In the genomic region with DNA sequence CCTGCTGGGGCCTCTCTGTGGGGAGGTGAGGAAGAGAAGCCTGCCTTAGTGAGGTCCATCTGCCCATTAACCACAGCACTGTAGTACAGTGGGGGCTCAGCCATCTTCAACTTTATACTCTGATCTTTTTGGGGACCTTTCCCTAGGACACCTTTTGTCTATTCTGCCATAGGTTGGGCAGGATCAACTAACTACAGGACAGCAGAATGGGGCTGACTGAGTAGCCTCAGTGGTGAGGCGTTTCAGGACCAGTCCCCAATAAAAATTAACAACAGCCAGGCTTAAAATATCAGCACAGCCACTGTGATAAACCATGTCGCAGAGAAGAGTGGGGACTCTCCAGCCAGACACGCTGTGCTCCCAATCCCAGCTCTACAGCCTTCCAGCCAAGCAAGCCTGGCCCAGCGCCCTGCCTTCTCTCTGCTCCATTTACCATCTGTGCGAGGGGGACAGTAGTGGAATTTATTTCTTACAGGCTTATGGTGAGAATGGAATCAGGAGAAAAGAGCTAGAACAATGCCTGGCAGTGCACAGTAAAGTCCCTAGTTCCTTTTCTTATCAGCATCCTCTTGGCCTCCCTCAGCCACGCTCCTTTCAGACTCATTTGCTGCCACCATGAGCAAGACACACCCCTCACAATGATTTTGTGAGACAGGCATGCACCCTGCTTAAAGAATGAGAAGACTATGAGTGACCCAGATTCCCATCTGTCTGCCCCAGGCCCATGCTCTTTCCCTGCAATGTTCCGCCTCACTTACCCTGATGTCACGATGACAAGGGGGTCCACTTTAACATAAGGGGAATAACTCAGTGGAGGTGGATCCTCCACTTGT, we compare ENCODE assay signal across 1 cellular context.
TF ChIP-seq lines count a peak whose summit lies in the region.

No MANE protein-coding gene starts in this region.

TF ChIP-seq in HepG2, 621 proteins besides CTCF, POLR2A, EP300 and RAD21 (continued from another document and continues in another):
- TF ChIP-seq, protein P1, sequence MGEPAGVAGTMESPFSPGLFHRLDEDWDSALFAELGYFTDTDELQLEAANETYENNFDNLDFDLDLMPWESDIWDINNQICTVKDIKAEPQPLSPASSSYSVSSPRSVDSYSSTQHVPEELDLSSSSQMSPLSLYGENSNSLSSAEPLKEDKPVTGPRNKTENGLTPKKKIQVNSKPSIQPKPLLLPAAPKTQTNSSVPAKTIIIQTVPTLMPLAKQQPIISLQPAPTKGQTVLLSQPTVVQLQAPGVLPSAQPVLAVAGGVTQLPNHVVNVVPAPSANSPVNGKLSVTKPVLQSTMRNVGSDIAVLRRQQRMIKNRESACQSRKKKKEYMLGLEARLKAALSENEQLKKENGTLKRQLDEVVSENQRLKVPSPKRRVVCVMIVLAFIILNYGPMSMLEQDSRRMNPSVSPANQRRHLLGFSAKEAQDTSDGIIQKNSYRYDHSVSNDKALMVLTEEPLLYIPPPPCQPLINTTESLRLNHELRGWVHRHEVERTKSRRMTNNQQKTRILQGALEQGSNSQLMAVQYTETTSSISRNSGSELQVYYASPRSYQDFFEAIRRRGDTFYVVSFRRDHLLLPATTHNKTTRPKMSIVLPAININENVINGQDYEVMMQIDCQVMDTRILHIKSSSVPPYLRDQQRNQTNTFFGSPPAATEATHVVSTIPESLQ (CRISPR knock-in tag; conservative IDR thresholded peaks at IDR 0.05), result no peak
- TF ChIP-seq SMARCC2 (IDR thresholded peaks at IDR 0.05) (no peak), ZNF136 (CRISPR knock-in tag; IDR thresholded peaks at IDR 0.05; ENCODE audit: low read depth) (0 out of 2 replicates have a peak, but pooled peaks have one; percentile 65), MIER2 (CRISPR knock-in tag; IDR thresholded peaks at IDR 0.05) (no peak), ZNF230 (CRISPR knock-in tag; IDR thresholded peaks at IDR 0.05) (peak; percentile 62; the same call in 1 of the 2 replicates), MBNL3 (CRISPR knock-in tag; conservative IDR thresholded peaks at IDR 0.05) (no peak), MEF2D (CRISPR knock-in tag; IDR thresholded peaks at IDR 0.05) (no peak), ZNF274 (CRISPR knock-in tag; IDR thresholded peaks at IDR 0.05) (peak; percentile 64; the same call in 1 of the 2 replicates), ZNF251 (CRISPR knock-in tag; IDR thresholded peaks at IDR 0.05) (no peak), SAP130 (CRISPR knock-in tag; IDR thresholded peaks at IDR 0.05; ENCODE audit: low read depth) (no peak), ZNF329 (CRISPR knock-in tag; IDR thresholded peaks at IDR 0.05; ENCODE audit: low read depth) (0 out of 2 replicates have a peak, but pooled peaks have one; percentile 23)
- TF ChIP-seq, protein P2, sequence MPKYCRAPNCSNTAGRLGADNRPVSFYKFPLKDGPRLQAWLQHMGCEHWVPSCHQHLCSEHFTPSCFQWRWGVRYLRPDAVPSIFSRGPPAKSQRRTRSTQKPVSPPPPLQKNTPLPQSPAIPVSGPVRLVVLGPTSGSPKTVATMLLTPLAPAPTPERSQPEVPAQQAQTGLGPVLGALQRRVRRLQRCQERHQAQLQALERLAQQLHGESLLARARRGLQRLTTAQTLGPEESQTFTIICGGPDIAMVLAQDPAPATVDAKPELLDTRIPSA (CRISPR knock-in tag; IDR thresholded peaks at IDR 0.05; ENCODE audit: borderline replicate concordance), result no peak
- TF ChIP-seq, protein P3, sequence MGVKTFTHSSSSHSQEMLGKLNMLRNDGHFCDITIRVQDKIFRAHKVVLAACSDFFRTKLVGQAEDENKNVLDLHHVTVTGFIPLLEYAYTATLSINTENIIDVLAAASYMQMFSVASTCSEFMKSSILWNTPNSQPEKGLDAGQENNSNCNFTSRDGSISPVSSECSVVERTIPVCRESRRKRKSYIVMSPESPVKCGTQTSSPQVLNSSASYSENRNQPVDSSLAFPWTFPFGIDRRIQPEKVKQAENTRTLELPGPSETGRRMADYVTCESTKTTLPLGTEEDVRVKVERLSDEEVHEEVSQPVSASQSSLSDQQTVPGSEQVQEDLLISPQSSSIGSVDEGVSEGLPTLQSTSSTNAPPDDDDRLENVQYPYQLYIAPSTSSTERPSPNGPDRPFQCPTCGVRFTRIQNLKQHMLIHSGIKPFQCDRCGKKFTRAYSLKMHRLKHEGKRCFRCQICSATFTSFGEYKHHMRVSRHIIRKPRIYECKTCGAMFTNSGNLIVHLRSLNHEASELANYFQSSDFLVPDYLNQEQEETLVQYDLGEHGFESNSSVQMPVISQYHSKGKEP (CRISPR knock-in tag; IDR thresholded peaks at IDR 0.05), result no peak
- TF ChIP-seq, protein P4, sequence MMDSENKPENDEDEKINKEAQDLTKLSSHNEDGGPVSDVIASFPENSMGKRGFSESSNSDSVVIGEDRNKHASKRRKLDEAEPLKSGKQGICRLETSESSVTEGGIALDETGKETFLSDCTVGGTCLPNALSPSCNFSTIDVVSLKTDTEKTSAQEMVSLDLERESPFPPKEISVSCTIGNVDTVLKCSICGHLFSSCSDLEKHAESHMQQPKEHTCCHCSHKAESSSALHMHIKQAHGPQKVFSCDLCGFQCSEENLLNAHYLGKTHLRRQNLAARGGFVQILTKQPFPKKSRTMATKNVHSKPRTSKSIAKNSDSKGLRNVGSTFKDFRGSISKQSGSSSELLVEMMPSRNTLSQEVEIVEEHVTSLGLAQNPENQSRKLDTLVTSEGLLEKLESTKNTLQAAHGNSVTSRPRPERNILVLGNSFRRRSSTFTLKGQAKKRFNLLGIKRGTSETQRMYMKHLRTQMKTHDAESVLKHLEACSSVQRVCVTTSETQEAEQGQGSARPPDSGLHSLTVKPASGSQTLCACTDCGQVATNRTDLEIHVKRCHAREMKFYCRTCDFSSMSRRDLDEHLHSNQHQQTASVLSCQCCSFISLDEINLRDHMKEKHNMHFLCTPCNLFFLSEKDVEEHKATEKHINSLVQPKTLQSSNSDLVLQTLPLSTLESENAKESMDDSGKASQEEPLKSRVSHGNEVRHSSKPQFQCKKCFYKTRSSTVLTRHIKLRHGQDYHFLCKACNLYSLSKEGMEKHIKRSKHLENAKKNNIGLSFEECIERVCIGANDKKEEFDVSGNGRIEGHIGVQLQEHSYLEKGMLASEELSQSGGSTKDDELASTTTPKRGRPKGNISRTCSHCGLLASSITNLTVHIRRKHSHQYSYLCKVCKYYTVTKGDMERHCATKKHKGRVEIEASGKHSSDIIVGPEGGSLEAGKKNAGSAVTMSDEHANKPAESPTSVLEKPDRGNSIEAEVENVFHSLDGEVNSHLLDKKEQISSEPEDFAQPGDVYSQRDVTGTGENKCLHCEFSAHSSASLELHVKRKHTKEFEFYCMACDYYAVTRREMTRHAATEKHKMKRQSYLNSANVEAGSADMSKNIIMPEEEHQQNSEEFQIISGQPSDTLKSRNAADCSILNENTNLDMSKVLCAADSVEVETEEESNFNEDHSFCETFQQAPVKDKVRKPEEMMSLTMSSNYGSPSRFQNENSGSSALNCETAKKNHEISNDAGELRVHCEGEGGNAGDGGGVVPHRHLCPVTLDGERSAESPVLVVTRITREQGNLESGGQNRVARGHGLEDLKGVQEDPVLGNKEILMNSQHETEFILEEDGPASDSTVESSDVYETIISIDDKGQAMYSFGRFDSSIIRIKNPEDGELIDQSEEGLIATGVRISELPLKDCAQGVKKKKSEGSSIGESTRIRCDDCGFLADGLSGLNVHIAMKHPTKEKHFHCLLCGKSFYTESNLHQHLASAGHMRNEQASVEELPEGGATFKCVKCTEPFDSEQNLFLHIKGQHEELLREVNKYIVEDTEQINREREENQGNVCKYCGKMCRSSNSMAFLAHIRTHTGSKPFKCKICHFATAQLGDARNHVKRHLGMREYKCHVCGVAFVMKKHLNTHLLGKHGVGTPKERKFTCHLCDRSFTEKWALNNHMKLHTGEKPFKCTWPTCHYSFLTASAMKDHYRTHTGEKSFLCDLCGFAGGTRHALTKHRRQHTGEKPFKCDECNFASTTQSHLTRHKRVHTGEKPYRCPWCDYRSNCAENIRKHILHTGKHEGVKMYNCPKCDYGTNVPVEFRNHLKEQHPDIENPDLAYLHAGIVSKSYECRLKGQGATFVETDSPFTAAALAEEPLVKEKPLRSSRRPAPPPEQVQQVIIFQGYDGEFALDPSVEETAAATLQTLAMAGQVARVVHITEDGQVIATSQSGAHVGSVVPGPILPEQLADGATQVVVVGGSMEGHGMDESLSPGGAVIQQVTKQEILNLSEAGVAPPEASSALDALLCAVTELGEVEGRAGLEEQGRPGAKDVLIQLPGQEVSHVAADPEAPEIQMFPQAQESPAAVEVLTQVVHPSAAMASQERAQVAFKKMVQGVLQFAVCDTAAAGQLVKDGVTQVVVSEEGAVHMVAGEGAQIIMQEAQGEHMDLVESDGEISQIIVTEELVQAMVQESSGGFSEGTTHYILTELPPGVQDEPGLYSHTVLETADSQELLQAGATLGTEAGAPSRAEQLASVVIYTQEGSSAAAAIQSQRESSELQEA (CRISPR knock-in tag; IDR thresholded peaks at IDR 0.05; ENCODE audit: not compliant biosample characterization), result no peak
- TF ChIP-seq, protein P5, sequence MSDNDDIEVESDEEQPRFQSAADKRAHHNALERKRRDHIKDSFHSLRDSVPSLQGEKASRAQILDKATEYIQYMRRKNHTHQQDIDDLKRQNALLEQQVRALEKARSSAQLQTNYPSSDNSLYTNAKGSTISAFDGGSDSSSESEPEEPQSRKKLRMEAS (IDR thresholded peaks at IDR 0.05), result no peak
- TF ChIP-seq, protein P6, sequence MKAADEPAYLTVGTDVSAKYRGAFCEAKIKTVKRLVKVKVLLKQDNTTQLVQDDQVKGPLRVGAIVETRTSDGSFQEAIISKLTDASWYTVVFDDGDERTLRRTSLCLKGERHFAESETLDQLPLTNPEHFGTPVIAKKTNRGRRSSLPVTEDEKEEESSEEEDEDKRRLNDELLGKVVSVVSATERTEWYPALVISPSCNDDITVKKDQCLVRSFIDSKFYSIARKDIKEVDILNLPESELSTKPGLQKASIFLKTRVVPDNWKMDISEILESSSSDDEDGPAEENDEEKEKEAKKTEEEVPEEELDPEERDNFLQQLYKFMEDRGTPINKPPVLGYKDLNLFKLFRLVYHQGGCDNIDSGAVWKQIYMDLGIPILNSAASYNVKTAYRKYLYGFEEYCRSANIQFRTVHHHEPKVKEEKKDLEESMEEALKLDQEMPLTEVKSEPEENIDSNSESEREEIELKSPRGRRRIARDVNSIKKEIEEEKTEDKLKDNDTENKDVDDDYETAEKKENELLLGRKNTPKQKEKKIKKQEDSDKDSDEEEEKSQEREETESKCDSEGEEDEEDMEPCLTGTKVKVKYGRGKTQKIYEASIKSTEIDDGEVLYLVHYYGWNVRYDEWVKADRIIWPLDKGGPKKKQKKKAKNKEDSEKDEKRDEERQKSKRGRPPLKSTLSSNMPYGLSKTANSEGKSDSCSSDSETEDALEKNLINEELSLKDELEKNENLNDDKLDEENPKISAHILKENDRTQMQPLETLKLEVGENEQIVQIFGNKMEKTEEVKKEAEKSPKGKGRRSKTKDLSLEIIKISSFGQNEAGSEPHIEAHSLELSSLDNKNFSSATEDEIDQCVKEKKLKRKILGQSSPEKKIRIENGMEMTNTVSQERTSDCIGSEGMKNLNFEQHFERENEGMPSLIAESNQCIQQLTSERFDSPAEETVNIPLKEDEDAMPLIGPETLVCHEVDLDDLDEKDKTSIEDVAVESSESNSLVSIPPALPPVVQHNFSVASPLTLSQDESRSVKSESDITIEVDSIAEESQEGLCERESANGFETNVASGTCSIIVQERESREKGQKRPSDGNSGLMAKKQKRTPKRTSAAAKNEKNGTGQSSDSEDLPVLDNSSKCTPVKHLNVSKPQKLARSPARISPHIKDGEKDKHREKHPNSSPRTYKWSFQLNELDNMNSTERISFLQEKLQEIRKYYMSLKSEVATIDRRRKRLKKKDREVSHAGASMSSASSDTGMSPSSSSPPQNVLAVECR (CRISPR knock-in tag; IDR thresholded peaks at IDR 0.05; ENCODE audit: borderline replicate concordance), result no peak
- TF ChIP-seq, protein P7, sequence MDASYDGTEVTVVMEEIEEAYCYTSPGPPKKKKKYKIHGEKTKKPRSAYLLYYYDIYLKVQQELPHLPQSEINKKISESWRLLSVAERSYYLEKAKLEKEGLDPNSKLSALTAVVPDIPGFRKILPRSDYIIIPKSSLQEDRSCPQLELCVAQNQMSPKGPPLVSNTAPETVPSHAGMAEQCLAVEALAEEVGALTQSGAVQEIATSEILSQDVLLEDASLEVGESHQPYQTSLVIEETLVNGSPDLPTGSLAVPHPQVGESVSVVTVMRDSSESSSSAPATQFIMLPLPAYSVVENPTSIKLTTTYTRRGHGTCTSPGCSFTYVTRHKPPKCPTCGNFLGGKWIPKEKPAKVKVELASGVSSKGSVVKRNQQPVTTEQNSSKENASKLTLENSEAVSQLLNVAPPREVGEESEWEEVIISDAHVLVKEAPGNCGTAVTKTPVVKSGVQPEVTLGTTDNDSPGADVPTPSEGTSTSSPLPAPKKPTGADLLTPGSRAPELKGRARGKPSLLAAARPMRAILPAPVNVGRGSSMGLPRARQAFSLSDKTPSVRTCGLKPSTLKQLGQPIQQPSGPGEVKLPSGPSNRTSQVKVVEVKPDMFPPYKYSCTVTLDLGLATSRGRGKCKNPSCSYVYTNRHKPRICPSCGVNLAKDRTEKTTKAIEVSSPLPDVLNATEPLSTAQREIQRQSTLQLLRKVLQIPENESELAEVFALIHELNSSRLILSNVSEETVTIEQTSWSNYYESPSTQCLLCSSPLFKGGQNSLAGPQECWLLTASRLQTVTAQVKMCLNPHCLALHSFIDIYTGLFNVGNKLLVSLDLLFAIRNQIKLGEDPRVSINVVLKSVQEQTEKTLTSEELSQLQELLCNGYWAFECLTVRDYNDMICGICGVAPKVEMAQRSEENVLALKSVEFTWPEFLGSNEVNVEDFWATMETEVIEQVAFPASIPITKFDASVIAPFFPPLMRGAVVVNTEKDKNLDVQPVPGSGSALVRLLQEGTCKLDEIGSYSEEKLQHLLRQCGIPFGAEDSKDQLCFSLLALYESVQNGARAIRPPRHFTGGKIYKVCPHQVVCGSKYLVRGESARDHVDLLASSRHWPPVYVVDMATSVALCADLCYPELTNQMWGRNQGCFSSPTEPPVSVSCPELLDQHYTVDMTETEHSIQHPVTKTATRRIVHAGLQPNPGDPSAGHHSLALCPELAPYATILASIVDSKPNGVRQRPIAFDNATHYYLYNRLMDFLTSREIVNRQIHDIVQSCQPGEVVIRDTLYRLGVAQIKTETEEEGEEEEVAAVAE (CRISPR knock-in tag; IDR thresholded peaks at IDR 0.05; ENCODE audit: borderline replicate concordance), result no peak
- TF ChIP-seq, protein P8, sequence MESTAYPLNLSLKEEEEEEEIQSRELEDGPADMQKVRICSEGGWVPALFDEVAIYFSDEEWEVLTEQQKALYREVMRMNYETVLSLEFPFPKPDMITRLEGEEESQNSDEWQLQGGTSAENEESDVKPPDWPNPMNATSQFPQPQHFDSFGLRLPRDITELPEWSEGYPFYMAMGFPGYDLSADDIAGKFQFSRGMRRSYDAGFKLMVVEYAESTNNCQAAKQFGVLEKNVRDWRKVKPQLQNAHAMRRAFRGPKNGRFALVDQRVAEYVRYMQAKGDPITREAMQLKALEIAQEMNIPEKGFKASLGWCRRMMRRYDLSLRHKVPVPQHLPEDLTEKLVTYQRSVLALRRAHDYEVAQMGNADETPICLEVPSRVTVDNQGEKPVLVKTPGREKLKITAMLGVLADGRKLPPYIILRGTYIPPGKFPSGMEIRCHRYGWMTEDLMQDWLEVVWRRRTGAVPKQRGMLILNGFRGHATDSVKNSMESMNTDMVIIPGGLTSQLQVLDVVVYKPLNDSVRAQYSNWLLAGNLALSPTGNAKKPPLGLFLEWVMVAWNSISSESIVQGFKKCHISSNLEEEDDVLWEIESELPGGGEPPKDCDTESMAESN (CRISPR knock-in tag; conservative IDR thresholded peaks at IDR 0.05), result 0 out of 2 replicates have a peak, but pooled peaks have one; percentile 41
- TF ChIP-seq, protein P9, sequence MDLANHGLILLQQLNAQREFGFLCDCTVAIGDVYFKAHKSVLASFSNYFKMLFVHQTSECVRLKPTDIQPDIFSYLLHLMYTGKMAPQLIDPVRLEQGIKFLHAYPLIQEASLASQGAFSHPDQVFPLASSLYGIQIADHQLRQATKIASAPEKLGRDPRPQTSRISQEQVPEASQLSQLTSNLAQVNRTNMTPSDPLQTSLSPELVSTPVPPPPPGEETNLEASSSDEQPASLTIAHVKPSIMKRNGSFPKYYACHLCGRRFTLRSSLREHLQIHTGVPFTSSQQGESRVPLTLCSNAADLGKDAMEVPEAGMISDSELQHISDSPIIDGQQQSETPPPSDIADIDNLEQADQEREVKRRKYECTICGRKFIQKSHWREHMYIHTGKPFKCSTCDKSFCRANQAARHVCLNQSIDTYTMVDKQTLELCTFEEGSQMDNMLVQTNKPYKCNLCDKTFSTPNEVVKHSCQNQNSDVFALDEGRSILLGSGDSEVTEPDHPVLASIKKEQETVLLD (CRISPR knock-in tag; IDR thresholded peaks at IDR 0.05; ENCODE audit: low read depth), result no peak
